ENCODE assay signal across 27 cellular contexts in genomic region chr6:4378319-4378996, GRCh38.
"Had no signal": no experiment of that assay in that cellular context is flagged by ENCODE, and none has a peak within 500 bp of the region (broad histone marks: within the 10 kb centered on the region; RNA-seq: fewer than 3 reads in every experiment).

No MANE protein-coding gene starts in this region.

- FAIRE-seq: kidney, urothelium cell line had no signal

- H3K4me3 ChIP-seq: gastrocnemius medialis, lung, mucosa of descending colon, ovary, psoas muscle, sigmoid colon, testis, tibial artery, upper lobe of left lung had no signal

- H3K36me3 ChIP-seq: gastrocnemius medialis, ovary, sigmoid colon, tibial artery, upper lobe of left lung had no signal

- ATAC-seq: esophagus mucosa; gastrocnemius medialis; left lobe of liver; mucosa of descending colon; psoas muscle; right cardiac atrium; stimulated activated effector memory CD8-positive, alpha-beta T cell treated with anti-CD3 and anti-CD28 coated beads, Interleukin-12 subunit alpha, Interleukin-12 subunit beta, amount 100 ng/mL, for 72 hours; stimulated activated naive CD8-positive, alpha-beta T cell treated with anti-CD3 and anti-CD28 coated beads, Interleukin-15, Interleukin-2, amounts not matched to agents 100 U/mL and 50 U/mL, for 24 hours had no signal

- DNase-seq: cortex of kidney; foreskin fibroblast; gastrocnemius medialis; head of caudate nucleus; kidney; mesenchymal stem cell; mucosa of descending colon; naive B cell; occipital lobe; ovary; posterior cingulate gyrus; psoas muscle; right cardiac atrium; sigmoid colon; stimulated activated CD4-positive, alpha-beta T cell treated with anti-CD3 and anti-CD28 coated beads, Interleukin-2, amount 100 ng/mL, for 24 hours; stimulated activated CD4-positive, alpha-beta T cell treated with anti-CD3 and anti-CD28 coated beads, Interleukin-4, amount 100 ng/mL, for 24 hours; stimulated activated naive CD8-positive, alpha-beta T cell treated with anti-CD3 and anti-CD28 coated beads, Interleukin-15, Interleukin-2, amounts not matched to agents 100 U/mL and 50 U/mL, for 24 hours; substantia nigra; testis; tibial artery; upper lobe of left lung had no signal

- H3K27me3 ChIP-seq: gastrocnemius medialis, ovary, sigmoid colon, testis, upper lobe of left lung had no signal

- H3K27ac ChIP-seq: epithelial cell of prostate, gastrocnemius medialis, ovary, psoas muscle, sigmoid colon, testis, tibial artery, upper lobe of left lung had no signal

- H3K4me1 ChIP-seq: sigmoid colon, testis, tibial artery had no signal

- H3K9me3 ChIP-seq: gastrocnemius medialis, ovary, psoas muscle, testis had no signal
